In genomic region chr22:35467788-35468187, GRCh38 we compare ENCODE assay signal across 9 cellular contexts.
DNase-seq lines count a peak whose midpoint lies in the region; ATAC-seq and TF ChIP-seq lines count a peak whose summit lies in the region.
"Had no signal": no experiment of that assay in that cellular context is flagged by ENCODE, and none has a peak within 500 bp of the region (broad histone marks: within the 10 kb centered on the region; RNA-seq: fewer than 3 reads in every experiment).

No MANE protein-coding gene starts in this region.

- no peaks in the 10 kb centered on the region for H3K27me3 Mint-ChIP-seq in osteocyte (ENCODE audit: unreplicated experiment)
- H3K27me3 Mint-ChIP-seq in T-helper 17 cell: no peaks in the 10 kb centered on the region

- H3K4me3 ChIP-seq in BE2C (ENCODE audit: low read depth, low read length): no peak overlapping the region

- H3K4me3 Mint-ChIP-seq in osteocyte (ENCODE audit: unreplicated experiment): no peak overlapping the region
- no peak overlapping the region for H3K4me3 Mint-ChIP-seq in T-helper 17 cell

- peaks cover 3% of the 10 kb centered on the region for H3K4me1 ChIP-seq in BE2C

- peaks cover 5% of the 10 kb centered on the region for H3K9me3 Mint-ChIP-seq in osteocyte (ENCODE audit: unreplicated experiment)

- peak; percentile 60 for DNase-seq in BE2C
- DNase-seq in head of caudate nucleus: peak; percentile 60 to 91 (median 80)
- no peak for DNase-seq in osteocyte (ENCODE audit: extremely low spot score, unreplicated experiment)
- no peak for DNase-seq in T-helper 17 cell
- no peak for DNase-seq in HPDE6-E6E7 (ENCODE audit: extremely low spot score)
- DNase-seq in activated CD4-positive, CD25-positive, alpha-beta regulatory T cell treated with anti-CD3 and anti-CD28 coated beads, Interleukin-2, amount 50 U/mL, for 72 hours: no peak
- DNase-seq: DMS79 had no signal

- H3K27ac Mint-ChIP-seq in osteocyte (ENCODE audit: unreplicated experiment): peak overlapping the region; percentile 66
- no peak overlapping the region for H3K27ac Mint-ChIP-seq in T-helper 17 cell

- intact Hi-C loops in head of caudate nucleus (cut with DNase I): no loop called here

- H3K9me3 ChIP-seq in BE2C (no peaks in the 10 kb centered on the region), T-helper 17 cell (ENCODE audit: control insufficient read depth, low read length, poor library complexity, severe bottlenecking) (no peaks in the 10 kb centered on the region)

- H3K36me3 Mint-ChIP-seq in osteocyte (ENCODE audit: unreplicated experiment) (no peaks in the 10 kb centered on the region), T-helper 17 cell (ENCODE audit: low read depth) (peaks cover 4% of the 10 kb centered on the region)

- TF ChIP-seq CTCF in BE2C (IDR thresholded peaks at IDR 0.05; ENCODE audit: low read depth, low read length): no peak
- no peak for TF ChIP-seq CTCF in osteocyte (IDR thresholded peaks at IDR 0.05)

- H3K27me3 ChIP-seq in BE2C: no peaks in the 10 kb centered on the region

- ATAC-seq in SK-N-SH treated with all-trans-retinoic acid at 6 μM for 48 hours: peak; percentile 89
- no peak for ATAC-seq in HG03280 (IDR thresholded peaks at IDR 0.05; ENCODE audit: unreplicated experiment)
- no peak for ATAC-seq in T-helper 17 cell

- no peaks in the 10 kb centered on the region for H3K36me3 ChIP-seq in BE2C

- H3K4me1 Mint-ChIP-seq in osteocyte (ENCODE audit: unreplicated experiment) (peaks cover 10% of the 10 kb centered on the region), T-helper 17 cell (no peaks in the 10 kb centered on the region)

TF ChIP-seq in SK-N-SH treated with all-trans-retinoic acid at 6 μM for 48 hours, 23 proteins besides CTCF, POLR2A, EP300 and RAD21:
- TF ChIP-seq TOX (CRISPR knock-in tag; IDR thresholded peaks at IDR 0.05; ENCODE audit: borderline replicate concordance): no peak
- peak; percentile 55; the same call in 1 of the 2 replicates for TF ChIP-seq CSDC2 (CRISPR knock-in tag; IDR thresholded peaks at IDR 0.05)
- no peak for TF ChIP-seq ARNTL (CRISPR knock-in tag; IDR thresholded peaks at IDR 0.05; ENCODE audit: borderline replicate concordance, low read depth)
- TF ChIP-seq, protein P1, sequence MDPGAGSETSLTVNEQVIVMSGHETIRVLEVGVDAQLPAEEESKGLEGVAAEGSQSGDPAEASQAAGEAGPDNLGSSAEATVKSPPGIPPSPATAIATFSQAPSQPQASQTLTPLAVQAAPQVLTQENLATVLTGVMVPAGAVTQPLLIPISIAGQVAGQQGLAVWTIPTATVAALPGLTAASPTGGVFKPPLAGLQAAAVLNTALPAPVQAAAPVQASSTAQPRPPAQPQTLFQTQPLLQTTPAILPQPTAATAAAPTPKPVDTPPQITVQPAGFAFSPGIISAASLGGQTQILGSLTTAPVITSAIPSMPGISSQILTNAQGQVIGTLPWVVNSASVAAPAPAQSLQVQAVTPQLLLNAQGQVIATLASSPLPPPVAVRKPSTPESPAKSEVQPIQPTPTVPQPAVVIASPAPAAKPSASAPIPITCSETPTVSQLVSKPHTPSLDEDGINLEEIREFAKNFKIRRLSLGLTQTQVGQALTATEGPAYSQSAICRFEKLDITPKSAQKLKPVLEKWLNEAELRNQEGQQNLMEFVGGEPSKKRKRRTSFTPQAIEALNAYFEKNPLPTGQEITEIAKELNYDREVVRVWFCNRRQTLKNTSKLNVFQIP (CRISPR knock-in tag; IDR thresholded peaks at IDR 0.05; ENCODE audit: borderline replicate concordance, low read depth): no peak
- TF ChIP-seq ZFP3 (CRISPR knock-in tag; IDR thresholded peaks at IDR 0.05): 0 out of 2 replicates have a peak, but pooled peaks have one; percentile 27
- no peak for TF ChIP-seq ZFP30 (CRISPR knock-in tag; IDR thresholded peaks at IDR 0.05)

Comparison
In these comparisons a context has a peak if more than half of its experiments do, and no peak if none do; other contexts are left out.
1. DNase-seq: peak in BE2C (single experiment) and head of caudate nucleus (42 of 42); none in osteocyte (single experiment), T-helper 17 cell (0 of 3), HPDE6-E6E7 (single experiment) and activated CD4-positive, CD25-positive, alpha-beta regulatory T cell treated with anti-CD3 and anti-CD28 coated beads, Interleukin-2, amount 50 U/mL, for 72 hours (single experiment).